Comparison of ENCODE assay signal across 8 cellular contexts in genomic region chr9:28775-29174, GRCh38. TPM values are rescaled to one million over a fixed set of nuclear protein-coding genes. Genes with fewer than 3 reads are reported as not detected.
DNase-seq lines count a peak whose midpoint lies in the region; ATAC-seq and TF ChIP-seq lines count a peak whose summit lies in the region.
"Not testable (repeated sequence)": the region's sequence is repeated elsewhere in the genome, so short reads cannot be mapped to it uniquely, and the experiment has no call there.

No MANE protein-coding gene starts in this region.

- H4K20me1 ChIP-seq in BLaER1 treated with 17β-estradiol and CSF1 and Interleukin-3, amounts not matched to agents 10 nM and 100 nM; fibroblast of lung (ENCODE audit: control insufficient read depth, extremely low read depth, insufficient read depth, low read length): not testable (repeated sequence)

- H3K4me1 ChIP-seq in BLaER1 treated with 17β-estradiol and CSF1 and Interleukin-3, amounts not matched to agents 10 nM and 100 nM; HUES48 (ENCODE audit: control insufficient read depth, insufficient read depth, low read length); Panc1 (ENCODE audit: control insufficient read depth, insufficient read depth, low read length); fibroblast of lung (ENCODE audit: control insufficient read depth, extremely low read depth, insufficient read depth, low read length); ovary (ENCODE audit: insufficient read depth); upper lobe of left lung: not testable (repeated sequence)

- not testable (repeated sequence) for H3K9me3 ChIP-seq in BLaER1 treated with 17β-estradiol and CSF1 and Interleukin-3, amounts not matched to agents 10 nM and 100 nM (replicated peaks in 1 of 11); HUES48 (ENCODE audit: control insufficient read depth, insufficient read depth, low read length); Panc1 (ENCODE audit: control insufficient read depth, insufficient read depth, low read depth, low read length); fibroblast of lung (ENCODE audit: control insufficient read depth, insufficient read depth, low read depth, low read length); iPS-18c (ENCODE audit: control insufficient read depth, insufficient read depth, low read length); ovary; upper lobe of left lung

- not testable (repeated sequence) for TF ChIP-seq POLR2A in ovary (IDR thresholded peaks at IDR 0.05); upper lobe of left lung (IDR thresholded peaks at IDR 0.05)

- POLR2A ChIA-PET in Panc1 (lab: Charles Lee) = not testable (repeated sequence)

- H3K4me3 ChIP-seq in BLaER1 treated with 17β-estradiol and CSF1 and Interleukin-3, amounts not matched to agents 10 nM and 100 nM = peak overlapping the region; percentile 32 to 59 (median 48); a peak in 11 of 20 replicates
- H3K4me3 ChIP-seq in HUES48 (ENCODE audit: low read depth, low read length) = peak overlapping the region; percentile 37; the same call in 1 of the 2 replicates
- peak overlapping the region; percentile 33 to 40 for H3K4me3 ChIP-seq in Panc1 (ENCODE audit: low read depth in 2 of 2, low read length in 2 of 2)
- H3K4me3 ChIP-seq in brain microvascular endothelial cell (ENCODE audit: low read depth, low read length) = peak overlapping the region; percentile 55
- H3K4me3 ChIP-seq in fibroblast of lung (replicated peaks in 1 of 4; ENCODE audit: control extremely low read depth in 1 of 4, insufficient read depth in 1 of 4, low read depth in 3 of 4, low read length in 4 of 4) = peak overlapping the region in 2 of 4 experiments; percentile 39 to 48
- H3K4me3 ChIP-seq in iPS-18c (ENCODE audit: insufficient read depth, low read depth, low read length) = peak overlapping the region; percentile 41; the same call in 1 of the 2 replicates
- peak overlapping the region; percentile 37 for H3K4me3 ChIP-seq in ovary
- H3K4me3 ChIP-seq in upper lobe of left lung = peak overlapping the region in 3 of 4 donors; percentile 31 to 47 (median 47)

- not testable (repeated sequence) for H3K79me2 ChIP-seq in fibroblast of lung (ENCODE audit: control insufficient read depth, insufficient read depth, low read length)

- CTCF ChIA-PET in Panc1 (lab: Charles Lee) = not testable (repeated sequence)

- ATAC-seq in Panc1; upper lobe of left lung (ENCODE audit: low FRiP score in 2 of 2): not testable (repeated sequence)

- not testable (repeated sequence) for TF ChIP-seq CTCF in Panc1 (IDR thresholded peaks at IDR 0.05); brain microvascular endothelial cell (IDR thresholded peaks at IDR 0.05; ENCODE audit: low read depth, low read length, missing control alignments); fibroblast of lung (conservative IDR thresholded peaks at IDR 0.05 in 1 of 2, IDR thresholded peaks at IDR 0.05 in 1 of 2; ENCODE audit: low read depth in 1 of 2, low read length in 2 of 2); ovary (IDR thresholded peaks at IDR 0.05); upper lobe of left lung (IDR thresholded peaks at IDR 0.05)

- not testable (repeated sequence) for DNase-seq in Panc1 (ENCODE audit: low read depth, low spot score); brain microvascular endothelial cell; fibroblast of lung (ENCODE audit: low read depth in 2 of 2); ovary
- peak in 1 of 2 donors; percentile 5 for DNase-seq in upper lobe of left lung

- WGBS in ovary, 3 donors = 0% methylated on average over 6 to 14 of the region's 30 CpGs; no CpG with 5 or more reads in 1 of the 3 donors
- 0 to 7% methylated on average over 1 to 6 of the region's 30 CpGs for WGBS in upper lobe of left lung, 2 donors

- in situ Hi-C loops in Panc1 (cut with HindIII; ENCODE audit: low pct_unique_long_range_greater_than_20kb, low sequenced_read_pairs); brain microvascular endothelial cell (cut with HindIII; ENCODE audit: low pct_ligation_motif_present, low sequenced_read_pairs): not testable (repeated sequence)

- intact Hi-C loops in Panc1 (cut with micrococcal nuclease; ENCODE audit: unreplicated experiment); ovary (cut with DNase I): not testable (repeated sequence)

- not testable (repeated sequence) for H2AFZ ChIP-seq in fibroblast of lung (ENCODE audit: low read length)

- H3K27me3 ChIP-seq in BLaER1 treated with 17β-estradiol and CSF1 and Interleukin-3, amounts not matched to agents 10 nM and 100 nM; HUES48 (ENCODE audit: control insufficient read depth, insufficient read depth, low read length); Panc1 (ENCODE audit: control insufficient read depth, insufficient read depth, low read length); brain microvascular endothelial cell (replicated peaks); fibroblast of lung (ENCODE audit: control insufficient read depth, insufficient read depth, low read length); ovary; upper lobe of left lung: not testable (repeated sequence)

- H3K36me3 ChIP-seq in BLaER1 treated with 17β-estradiol and CSF1 and Interleukin-3, amounts not matched to agents 10 nM and 100 nM; HUES48 (ENCODE audit: control insufficient read depth, insufficient read depth, low read length); Panc1 (ENCODE audit: control insufficient read depth, insufficient read depth, low read length); brain microvascular endothelial cell (replicated peaks); fibroblast of lung (ENCODE audit: control insufficient read depth, insufficient read depth, low read length); ovary; upper lobe of left lung: not testable (repeated sequence)

- H3K27ac ChIP-seq in BLaER1 treated with 17β-estradiol and CSF1 and Interleukin-3, amounts not matched to agents 10 nM and 100 nM; HUES48 (ENCODE audit: low read depth, low read length); Panc1 (ENCODE audit: low read length); brain microvascular endothelial cell; fibroblast of lung (ENCODE audit: insufficient read depth, low read length); ovary: not testable (repeated sequence)
- H3K27ac ChIP-seq in upper lobe of left lung = peak overlapping the region in 1 of 4 donors; percentile 64

- not testable (repeated sequence) for H3K4me2 ChIP-seq in BLaER1 treated with 17β-estradiol and CSF1 and Interleukin-3, amounts not matched to agents 10 nM and 100 nM; fibroblast of lung (ENCODE audit: extremely low read depth, insufficient read depth, low read length)

- not testable (repeated sequence) for BruUV-seq in Panc1 (replicated peaks; lab: Mats Ljungman, UMichigan)

- TF ChIP-seq EP300 in ovary (IDR thresholded peaks at IDR 0.05); upper lobe of left lung (IDR thresholded peaks at IDR 0.05): not testable (repeated sequence)

- peak overlapping the region in 3 of 11 experiments; percentile 46 to 55 (median 52); a peak in 2 of 22 replicates for H3K9ac ChIP-seq in BLaER1 treated with 17β-estradiol and CSF1 and Interleukin-3, amounts not matched to agents 10 nM and 100 nM
- H3K9ac ChIP-seq in HUES48 (ENCODE audit: low read depth, low read length) = not testable (repeated sequence)
- H3K9ac ChIP-seq in fibroblast of lung (ENCODE audit: insufficient read depth, low read length) = peak overlapping the region; percentile 16

RNA-seq across cellular contexts. Expression of gene WASHC1, which starts 0.5 kb away (rescaled TPM):
- total RNA-seq in Panc1 (2021; ENCODE audit: unreplicated experiment) (9.8 TPM), fibroblast of lung (7.7 and 14.9 TPM in 2 replicates), ovary (10 to 100 TPM in 5 of 7 donors, 1 to 10 TPM in 2; 5.9 to 25.2 (median 18.5) TPM), upper lobe of left lung (10 to 100 TPM in 4 of 6 donors, 1 to 10 TPM in 2; 3.0 to 29.4 (median 26.9) TPM)
- polyA plus RNA-seq in Panc1 (2012; ENCODE audit: insufficient read length) = 11.5 TPM
- polyA plus RNA-seq in fibroblast of lung (2.3 and 4.6 TPM in 2 replicates), ovary (10 to 100 TPM in 1 of 2 donors, 1 to 10 TPM in 1; 5.5 to 19.4 TPM)
- polyA plus RNA-seq in fibroblast of lung (2012) = 7.6 and 11.5 TPM in 2 replicates
- polyA minus RNA-seq in fibroblast of lung (ENCODE audit: low replicate concordance) = 8.2 and 15.9 TPM in 2 replicates
